9 cellular contexts compared by ENCODE assay signal in the genomic region with DNA sequence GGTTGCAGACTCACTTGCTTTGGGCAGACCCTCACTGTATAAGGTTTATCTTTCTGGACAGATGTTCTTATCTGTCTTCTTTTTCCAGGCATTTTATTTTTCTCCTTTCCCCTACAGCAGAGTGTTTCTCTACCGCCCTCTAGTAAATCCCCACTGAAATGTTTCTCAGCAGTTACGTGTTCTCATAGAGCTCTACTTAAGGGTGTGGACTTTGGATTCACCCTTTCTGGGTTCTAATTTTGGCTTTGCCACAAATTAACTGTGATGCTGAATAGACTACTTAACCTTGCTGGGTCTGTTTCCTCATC. TPM values are rescaled to one million over a fixed set of nuclear protein-coding genes. Genes with fewer than 3 reads are reported as not detected.
DNase-seq lines count a peak whose midpoint lies in the region; ATAC-seq lines count a peak whose summit lies in the region.
"Had no signal": no experiment of that assay in that cellular context is flagged by ENCODE, and none has a peak within 500 bp of the region (broad histone marks: within the 10 kb centered on the region; RNA-seq: fewer than 3 reads in every experiment).

No MANE protein-coding gene starts in this region.

- H3K27ac Mint-ChIP-seq in activated naive CD4-positive, alpha-beta T cell treated with anti-CD3 and anti-CD28 coated beads, Interleukin-2, amount 50 U/mL, for 24 hours = no peak overlapping the region
- peak overlapping the region; percentile 97 for H3K27ac Mint-ChIP-seq in central memory CD8-positive, alpha-beta T cell (ENCODE audit: low read depth)
- H3K27ac Mint-ChIP-seq in natural killer cell treated with Interleukin-12 subunit alpha and Interleukin-12 subunit beta and Interleukin-15 and Interleukin-18, amount 100 ng/mL, for 72 hours = peak overlapping the region; percentile 89 to 93

- peaks cover 34% of the 10 kb centered on the region for H3K4me1 Mint-ChIP-seq in activated naive CD4-positive, alpha-beta T cell treated with anti-CD3 and anti-CD28 coated beads, Interleukin-2, amount 50 U/mL, for 24 hours
- peaks cover 58% of the 10 kb centered on the region for H3K4me1 Mint-ChIP-seq in central memory CD8-positive, alpha-beta T cell
- H3K4me1 Mint-ChIP-seq in natural killer cell treated with Interleukin-12 subunit alpha and Interleukin-12 subunit beta and Interleukin-15 and Interleukin-18, amount 100 ng/mL, for 72 hours (ENCODE audit: low read depth in 2 of 2) = peaks cover 32 to 60% of the 10 kb centered on the region in 2 donors

- no peak for ATAC-seq in central memory CD8-positive, alpha-beta T cell (replicated peaks; ENCODE audit: extremely low read depth, poor library complexity, severe bottlenecking)
- no peak for ATAC-seq in natural killer cell treated with Interleukin-12 subunit alpha and Interleukin-12 subunit beta and Interleukin-15 and Interleukin-18, amount 100 ng/mL, for 72 hours
- ATAC-seq in HG02840 (IDR thresholded peaks at IDR 0.05; ENCODE audit: low FRiP score, unreplicated experiment) = no peak

- H3K4me3 Mint-ChIP-seq in activated naive CD4-positive, alpha-beta T cell treated with anti-CD3 and anti-CD28 coated beads, Interleukin-2, amount 50 U/mL, for 24 hours = peak overlapping the region; percentile 61
- peak overlapping the region; percentile 91 for H3K4me3 Mint-ChIP-seq in central memory CD8-positive, alpha-beta T cell
- peak overlapping the region; percentile 89 for H3K4me3 Mint-ChIP-seq in natural killer cell treated with Interleukin-12 subunit alpha and Interleukin-12 subunit beta and Interleukin-15 and Interleukin-18, amount 100 ng/mL, for 72 hours

- no peaks in the 10 kb centered on the region for H3K9me3 Mint-ChIP-seq in activated naive CD4-positive, alpha-beta T cell treated with anti-CD3 and anti-CD28 coated beads, Interleukin-2, amount 50 U/mL, for 24 hours
- no peaks in the 10 kb centered on the region for H3K9me3 Mint-ChIP-seq in central memory CD8-positive, alpha-beta T cell
- H3K9me3 Mint-ChIP-seq in natural killer cell treated with Interleukin-12 subunit alpha and Interleukin-12 subunit beta and Interleukin-15 and Interleukin-18, amount 100 ng/mL, for 72 hours = no peaks in the 10 kb centered on the region

- peaks cover 16% of the 10 kb centered on the region for H3K36me3 Mint-ChIP-seq in activated naive CD4-positive, alpha-beta T cell treated with anti-CD3 and anti-CD28 coated beads, Interleukin-2, amount 50 U/mL, for 24 hours
- H3K36me3 Mint-ChIP-seq in central memory CD8-positive, alpha-beta T cell (ENCODE audit: insufficient read depth) = peaks cover 54% of the 10 kb centered on the region
- peaks cover 24% of the 10 kb centered on the region for H3K36me3 Mint-ChIP-seq in natural killer cell treated with Interleukin-12 subunit alpha and Interleukin-12 subunit beta and Interleukin-15 and Interleukin-18, amount 100 ng/mL, for 72 hours

- H3K27me3 Mint-ChIP-seq in activated naive CD4-positive, alpha-beta T cell treated with anti-CD3 and anti-CD28 coated beads, Interleukin-2, amount 50 U/mL, for 24 hours = no peaks in the 10 kb centered on the region
- H3K27me3 Mint-ChIP-seq in central memory CD8-positive, alpha-beta T cell = no peaks in the 10 kb centered on the region
- no peaks in the 10 kb centered on the region for H3K27me3 Mint-ChIP-seq in natural killer cell treated with Interleukin-12 subunit alpha and Interleukin-12 subunit beta and Interleukin-15 and Interleukin-18, amount 100 ng/mL, for 72 hours

- no peak for DNase-seq in activated naive CD4-positive, alpha-beta T cell (lab: John Stamatoyannopoulos, UW)
- peak; percentile 25 for DNase-seq in NCI-H460 (ENCODE audit: extremely low read depth, low read depth)
- no peak for DNase-seq in central memory CD8-positive, alpha-beta T cell (ENCODE audit: low spot score in 2 of 2)
- DNase-seq in natural killer cell treated with Interleukin-12 subunit alpha and Interleukin-12 subunit beta and Interleukin-15 and Interleukin-18, amount 100 ng/mL, for 72 hours (ENCODE audit: low spot score) = no peak
- DNase-seq in DMS153 treated with DMSO at 0.1 percent for 48 hours (lab: John Stamatoyannopoulos, UW; ENCODE audit: unreplicated experiment) = no peak
- DNase-seq in ecto neural progenitor cell (ENCODE audit: low spot score) = no peak

RNA-seq across cellular contexts. Expression of a gene that starts 2.0 kb away (rescaled TPM):
- 28.9 and 39.0 TPM in 2 replicates for total RNA-seq in NCI-H460 (2014; rRNA removed; shearing (Covaris generic))
- polyA plus RNA-seq in NCI-H460 (2014; cell fraction: nucleus; rRNA removed) = 21.1 and 41.7 TPM in 2 replicates
- total RNA-seq in natural killer cell treated with Interleukin-12 subunit alpha and Interleukin-12 subunit beta and Interleukin-15 and Interleukin-18, amount 100 ng/mL, for 72 hours = 10 to 100 TPM; 41.3 to 64.2 TPM

RNA-seq across cellular contexts. Expression of a gene that starts 26.3 kb away (rescaled TPM):
- total RNA-seq in NCI-H460 (2014; rRNA removed; shearing (Covaris generic)) = 169 and 172 TPM in 2 replicates
- polyA plus RNA-seq in NCI-H460 (2014; cell fraction: nucleus; rRNA removed) = 134 and 137 TPM in 2 replicates
- 100 to 1,000 TPM; 198 to 239 TPM for total RNA-seq in natural killer cell treated with Interleukin-12 subunit alpha and Interleukin-12 subunit beta and Interleukin-15 and Interleukin-18, amount 100 ng/mL, for 72 hours

RNA-seq across cellular contexts. Expression of a gene that starts 26.4 kb away (rescaled TPM):
- total RNA-seq in NCI-H460 (2014; rRNA removed; shearing (Covaris generic)) = 24.6 and 27.9 TPM in 2 replicates
- polyA plus RNA-seq in NCI-H460 (2014; cell fraction: nucleus; rRNA removed) = 31.8 and 37.8 TPM in 2 replicates
- total RNA-seq in natural killer cell treated with Interleukin-12 subunit alpha and Interleukin-12 subunit beta and Interleukin-15 and Interleukin-18, amount 100 ng/mL, for 72 hours = 100 to 1,000 TPM in 1 of 2 donors, 10 to 100 TPM in 1; 77.9 to 116 TPM

RNA-seq across cellular contexts. Expression of a gene that starts 54.9 kb away (rescaled TPM):
- 31.3 and 34.8 TPM in 2 replicates for total RNA-seq in NCI-H460 (2014; rRNA removed; shearing (Covaris generic))
- polyA plus RNA-seq in NCI-H460 (2014; cell fraction: nucleus; rRNA removed) = 23.2 and 27.1 TPM in 2 replicates
- total RNA-seq in natural killer cell treated with Interleukin-12 subunit alpha and Interleukin-12 subunit beta and Interleukin-15 and Interleukin-18, amount 100 ng/mL, for 72 hours = 10 to 100 TPM; 51.5 to 75.9 TPM

RNA-seq across cellular contexts. Expression of a gene that starts 55.7 kb away (rescaled TPM):
- not detected in 2 replicates for total RNA-seq in NCI-H460 (2014; rRNA removed; shearing (Covaris generic))
- not detected in 2 replicates for polyA plus RNA-seq in NCI-H460 (2014; cell fraction: nucleus; rRNA removed)
- not detected for total RNA-seq in natural killer cell treated with Interleukin-12 subunit alpha and Interleukin-12 subunit beta and Interleukin-15 and Interleukin-18, amount 100 ng/mL, for 72 hours
- total RNA-seq: subcutaneous adipose tissue had no signal
